In the genomic region with DNA sequence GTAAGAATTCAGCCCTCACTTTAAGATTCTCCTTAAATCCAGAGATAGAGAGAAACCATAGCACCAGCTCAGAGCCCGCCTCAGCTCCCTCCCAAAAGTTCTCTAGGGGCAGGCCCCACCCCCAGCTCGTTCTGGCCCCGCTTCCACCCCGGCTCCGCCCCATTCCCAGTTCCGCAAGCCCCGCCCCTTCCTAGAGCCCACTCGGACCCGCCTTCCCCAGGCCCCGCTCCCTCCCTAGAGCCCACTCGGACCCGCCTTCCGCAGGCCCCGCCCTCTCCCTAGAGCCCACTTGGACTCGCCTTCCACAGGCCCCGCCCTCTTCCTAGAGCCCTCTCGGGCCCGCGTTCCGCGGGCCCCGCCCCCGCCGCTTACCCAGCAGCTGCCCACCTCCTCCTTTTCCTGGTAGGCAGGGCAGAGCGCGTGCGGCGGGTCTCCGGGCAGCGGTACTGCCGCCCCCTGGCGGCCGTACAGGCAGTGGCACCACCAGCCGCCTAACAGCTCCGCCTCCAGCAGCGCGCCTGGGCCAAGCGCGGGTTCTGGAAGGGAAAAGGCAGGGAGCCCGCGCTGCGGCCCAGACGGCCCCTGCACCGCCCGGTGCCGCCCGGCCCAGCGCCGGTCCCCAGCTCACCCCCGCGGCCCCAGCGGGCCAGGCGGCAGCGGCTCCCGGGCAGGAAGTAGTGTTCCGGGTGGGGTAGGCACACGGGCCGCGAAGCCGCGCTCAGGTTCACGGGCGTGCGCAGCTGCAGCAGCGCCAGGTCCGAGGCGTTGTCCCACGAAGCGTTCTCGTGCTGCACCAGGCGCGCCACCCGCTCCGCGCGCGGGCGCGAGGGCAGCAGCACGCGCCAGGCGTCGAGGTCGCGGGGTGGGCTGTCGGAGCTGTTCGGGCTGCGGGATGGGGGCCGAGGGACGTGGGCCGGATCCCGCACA, we compare ENCODE assay signal across 8 cellular contexts. TPM values are rescaled to one million over a fixed set of nuclear protein-coding genes. Genes with fewer than 3 reads are reported as not detected.
A peak's percentile ranks its signal among the peaks of the same experiment; 100 is the strongest.
DNase-seq lines count a peak whose midpoint lies in the region; ATAC-seq, FAIRE-seq and TF ChIP-seq lines count a peak whose summit lies in the region.

No MANE protein-coding gene starts in this region.

- TF ChIP-seq CTCF in Caco-2 (IDR thresholded peaks at IDR 0.05; ENCODE audit: insufficient read depth in 1 of 2, low read depth in 1 of 2, low read length in 1 of 2, severe bottlenecking in 1 of 2, unreplicated experiment in 1 of 2): peak; percentile 81 to 93

- CTCF ChIA-PET in Caco-2 (lab: Charles Lee): interaction anchor here (0.5 to 2.8 kb wide), 24 partner anchors 8 to 1100 kb away, joined by 3 to 43 read pairs (median 4); a partner anchor contains a TSS

- peak overlapping the region; percentile 83 for H3K27ac Mint-ChIP-seq in Caco-2 (ENCODE audit: unreplicated experiment)

- no peaks in the 10 kb centered on the region for H3K36me3 ChIP-seq in Caco-2 (ENCODE audit: control insufficient read depth, insufficient read depth, low read length)
- no peaks in the 10 kb centered on the region for H3K36me3 ChIP-seq in endocrine pancreas (ENCODE audit: control insufficient read depth, insufficient read depth, low read length)

- H3K27me3 Mint-ChIP-seq in Caco-2 (ENCODE audit: insufficient read depth, unreplicated experiment): no peaks in the 10 kb centered on the region

- no peaks in the 10 kb centered on the region for H3K27me3 ChIP-seq in Caco-2 (replicated peaks; ENCODE audit: control insufficient read depth, insufficient read depth, low read length)
- H3K27me3 ChIP-seq in endocrine pancreas (ENCODE audit: control insufficient read depth, insufficient read depth, low read length): no peaks in the 10 kb centered on the region

- peaks cover 26% of the 10 kb centered on the region for H3K36me3 Mint-ChIP-seq in Caco-2 (ENCODE audit: insufficient read depth, unreplicated experiment)

- no TSS peak for BruUV-seq in Caco-2 (replicated peaks; lab: Mats Ljungman, UMichigan)

- peak; percentile 91 for FAIRE-seq in HTR-8/SVneo (lab: Jason Lieb, UNC)

- peak overlapping the region; percentile 46 for H3K4me3 ChIP-seq in Caco-2 (ENCODE audit: low read depth, low read length)
- peak overlapping the region; percentile 18 for H3K4me3 ChIP-seq in endocrine pancreas (ENCODE audit: control insufficient read depth, insufficient read depth, low read length)

- DNase-seq in Caco-2 (peak; percentile 98 to 99), HTR-8/SVneo (ENCODE audit: insufficient read length, low spot score) (peak; percentile 99), NOMO-1 (lab: John Stamatoyannopoulos, UW; ENCODE audit: unreplicated experiment in 2 of 2) (peak; percentile 99 to 100), mesenteric fat pad (ENCODE audit: low spot score) (peak; percentile 99)
- DNase-seq in activated CD8-positive, alpha-beta memory T cell treated with anti-CD3 and anti-CD28 coated beads for 48 hours (ENCODE audit: low read depth in 2 of 3, low spot score in 2 of 3): peak; percentile 98 to 99 (median 98)
- peak; percentile 90 for DNase-seq in stimulated activated CD8-positive, alpha-beta memory T cell treated with anti-CD3 and anti-CD28 coated beads, Interleukin-15, amount 100 ng/mL, for 1 hour (ENCODE audit: low read depth)

- H3K4me3 Mint-ChIP-seq in Caco-2 (ENCODE audit: unreplicated experiment): peak overlapping the region; percentile 66

- H3K4me1 ChIP-seq in Caco-2 (peaks cover 53% of the 10 kb centered on the region), endocrine pancreas (ENCODE audit: control insufficient read depth, insufficient read depth, low read length) (no peaks in the 10 kb centered on the region)

- peak overlapping the region; percentile 72 for H3K9ac ChIP-seq in endocrine pancreas (ENCODE audit: control insufficient read depth, insufficient read depth, low read length)

- H3K9me3 Mint-ChIP-seq in Caco-2 (ENCODE audit: unreplicated experiment): no peaks in the 10 kb centered on the region

- POLR2A ChIA-PET in Caco-2 (lab: Charles Lee): interaction anchor here (0.5 to 2.2 kb wide), 8 partner anchors 11 to 571 kb away, joined by 3 to 61 read pairs (median 14); a partner anchor contains a TSS

- no peaks in the 10 kb centered on the region for H3K9me3 ChIP-seq in Caco-2
- no peaks in the 10 kb centered on the region for H3K9me3 ChIP-seq in endocrine pancreas (ENCODE audit: control insufficient read depth, low read length)

- intact Hi-C loops in Caco-2 (cut with micrococcal nuclease; ENCODE audit: unreplicated experiment): loop anchor here (1.0 to 5.0 kb wide), 8 partner anchors 11 to 185 kb away; a partner anchor contains a TSS

- H3K4me1 Mint-ChIP-seq in Caco-2 (ENCODE audit: low read depth, unreplicated experiment): peaks cover 20% of the 10 kb centered on the region

- peak; percentile 89 for ATAC-seq in GM21381 (IDR thresholded peaks at IDR 0.05; ENCODE audit: unreplicated experiment)

RNA-seq across cellular contexts. Expression of a gene that starts 6.8 kb away (rescaled TPM):
- 237 and 271 TPM in 2 replicates for total RNA-seq in Caco-2 (2022)
- total RNA-seq in mesenteric fat pad: 0.51 TPM

RNA-seq across cellular contexts. Expression of a gene that starts 7.5 kb away (rescaled TPM):
- total RNA-seq in Caco-2 (2022) (1.4 and 1.6 TPM in 2 replicates), mesenteric fat pad (9.8 TPM)

RNA-seq across cellular contexts. Expression of a gene that starts 24.9 kb away (rescaled TPM):
- total RNA-seq in Caco-2 (2022) (46.2 and 50.2 TPM in 2 replicates), mesenteric fat pad (49.5 TPM)

RNA-seq across cellular contexts. Expression of a gene that starts 34.2 kb away (rescaled TPM):
- total RNA-seq in Caco-2 (2022) (30.5 and 34.1 TPM in 2 replicates), mesenteric fat pad (42.2 TPM)

RNA-seq across cellular contexts. Expression of a gene that starts 37.6 kb away (rescaled TPM):
- total RNA-seq in Caco-2 (2022) (489 and 490 TPM in 2 replicates), mesenteric fat pad (224 TPM)

Comparison
In these comparisons a context has a peak if more than half of its experiments do, and no peak if none do; other contexts are left out.
1. Peak in every context shown above with its lines: DNase-seq, ATAC-seq and H3K4me3 ChIP-seq.
2. RNA of a gene that starts 6.8 kb away (total RNA-seq): 237 to 271 TPM in Caco-2; 0.51 TPM in mesenteric fat pad (single experiment); every median in the first group is over 100 times any median in the second.